Comparison of ENCODE assay signal across 1 cellular context in genomic region chr13:22428188-22428828, GRCh38.
A peak's percentile ranks its signal among the peaks of the same experiment; 100 is the strongest.
TF ChIP-seq lines count a peak whose summit lies in the region.

No MANE protein-coding gene starts in this region.

TF ChIP-seq in K562, 482 proteins besides CTCF, POLR2A, EP300 and RAD21 (continued from another document and continues in another):
- TF ChIP-seq CHD7 (IDR thresholded peaks at IDR 0.05; ENCODE audit: low read depth, low read length), result no peak
- no peak for TF ChIP-seq ZEB2 (IDR thresholded peaks at IDR 0.05)
- TF ChIP-seq MTF1 (CRISPR knock-in tag; IDR thresholded peaks at IDR 0.05; ENCODE audit: borderline replicate concordance), result no peak
- TF ChIP-seq TSC22D4 (tag; IDR thresholded peaks at IDR 0.05), result no peak
- TF ChIP-seq DNMT1 (IDR thresholded peaks at IDR 0.05), result no peak
- no peak for TF ChIP-seq NFATC3 (IDR thresholded peaks at IDR 0.05)
- TF ChIP-seq HNRNPL (IDR thresholded peaks at IDR 0.05; ENCODE audit: low read depth, low read length), result no peak
- no peak for TF ChIP-seq NBN (IDR thresholded peaks at IDR 0.05; ENCODE audit: low read depth)
- no peak for TF ChIP-seq ZNF354B (CRISPR knock-in tag; IDR thresholded peaks at IDR 0.05)
- no peak for TF ChIP-seq TRIM28 (IDR thresholded peaks at IDR 0.05)
- no peak for TF ChIP-seq ZNF512 (tag; IDR thresholded peaks at IDR 0.05)
- TF ChIP-seq ZNF655 (CRISPR knock-in tag; IDR thresholded peaks at IDR 0.05), result no peak
- TF ChIP-seq ZNF274 (IDR thresholded peaks at IDR 0.05; ENCODE audit: borderline replicate concordance, low read depth, low read length), result no peak
- TF ChIP-seq ARID1B (IDR thresholded peaks at IDR 0.05), result peak; percentile 79
- peak in 1 of 2 experiments; percentile 81; a peak in 2 of 4 replicates for TF ChIP-seq RCOR1 (IDR thresholded peaks at IDR 0.05; ENCODE audit: borderline replicate concordance in 1 of 2, low read depth in 2 of 2, low read length in 2 of 2)
- peak; percentile 70; the same call in 1 of the 2 replicates for TF ChIP-seq SMAD3 (CRISPR knock-in tag; conservative IDR thresholded peaks at IDR 0.05)
- TF ChIP-seq C11orf30 (IDR thresholded peaks at IDR 0.05; ENCODE audit: low read depth), result no peak
- TF ChIP-seq KLF6 (CRISPR knock-in tag; IDR thresholded peaks at IDR 0.05; ENCODE audit: borderline replicate concordance), result no peak
- no peak for TF ChIP-seq NR2C2 (CRISPR knock-in tag; IDR thresholded peaks at IDR 0.05)
- TF ChIP-seq NR2C2 (tag; IDR thresholded peaks at IDR 0.05), result no peak
- no peak for TF ChIP-seq MBD1 (CRISPR knock-in tag; IDR thresholded peaks at IDR 0.05)
- no peak for TF ChIP-seq E2F5 (CRISPR knock-in tag; IDR thresholded peaks at IDR 0.05)
- TF ChIP-seq HNRNPK (IDR thresholded peaks at IDR 0.05; ENCODE audit: low read depth, low read length, poor library complexity, severe bottlenecking), result no peak
- TF ChIP-seq ZNF551 (CRISPR knock-in tag; IDR thresholded peaks at IDR 0.05), result no peak
- TF ChIP-seq ESRRA (IDR thresholded peaks at IDR 0.05; ENCODE audit: borderline replicate concordance, low read depth), result peak; percentile 91
- no peak for TF ChIP-seq ZBTB11 (CRISPR knock-in tag; IDR thresholded peaks at IDR 0.05)
- no peak for TF ChIP-seq MCM7 (IDR thresholded peaks at IDR 0.05)
- no peak for TF ChIP-seq CBX2 (IDR thresholded peaks at IDR 0.05; ENCODE audit: insufficient read depth, low read length, poor library complexity, severe bottlenecking)
- TF ChIP-seq CCAR2 (IDR thresholded peaks at IDR 0.05; ENCODE audit: low read depth, low read length), result no peak
- TF ChIP-seq XRCC3 (IDR thresholded peaks at IDR 0.05), result no peak
- TF ChIP-seq OTX1 (CRISPR knock-in tag; IDR thresholded peaks at IDR 0.05), result no peak
- TF ChIP-seq MEIS2 (IDR thresholded peaks at IDR 0.05; ENCODE audit: partially characterized antibody), result peak; percentile 58
- no peak for TF ChIP-seq ILK (tag; IDR thresholded peaks at IDR 0.05; ENCODE audit: borderline replicate concordance, low read depth)
- TF ChIP-seq POLR2G (IDR thresholded peaks at IDR 0.05; ENCODE audit: low read depth, low read length), result no peak
- no peak for TF ChIP-seq IRF9 (tag; IDR thresholded peaks at IDR 0.05)
- TF ChIP-seq MECOM (CRISPR knock-in tag; IDR thresholded peaks at IDR 0.05), result no peak
- no peak for TF ChIP-seq NR2C1 (IDR thresholded peaks at IDR 0.05)
- TF ChIP-seq NR2C1 (tag; IDR thresholded peaks at IDR 0.05), result no peak
- TF ChIP-seq RFX5 (IDR thresholded peaks at IDR 0.05; ENCODE audit: low read depth, low read length), result no peak
- no peak for TF ChIP-seq NR2F6 (CRISPR knock-in tag; IDR thresholded peaks at IDR 0.05)
- TF ChIP-seq MEF2A (IDR thresholded peaks at IDR 0.05; ENCODE audit: control insufficient read depth, low read depth, low read length), result no peak
- peak; percentile 75 for TF ChIP-seq ATF7 (IDR thresholded peaks at IDR 0.05)
- TF ChIP-seq SREBF2 (CRISPR knock-in tag; IDR thresholded peaks at IDR 0.05), result no peak
